In the genomic region with DNA sequence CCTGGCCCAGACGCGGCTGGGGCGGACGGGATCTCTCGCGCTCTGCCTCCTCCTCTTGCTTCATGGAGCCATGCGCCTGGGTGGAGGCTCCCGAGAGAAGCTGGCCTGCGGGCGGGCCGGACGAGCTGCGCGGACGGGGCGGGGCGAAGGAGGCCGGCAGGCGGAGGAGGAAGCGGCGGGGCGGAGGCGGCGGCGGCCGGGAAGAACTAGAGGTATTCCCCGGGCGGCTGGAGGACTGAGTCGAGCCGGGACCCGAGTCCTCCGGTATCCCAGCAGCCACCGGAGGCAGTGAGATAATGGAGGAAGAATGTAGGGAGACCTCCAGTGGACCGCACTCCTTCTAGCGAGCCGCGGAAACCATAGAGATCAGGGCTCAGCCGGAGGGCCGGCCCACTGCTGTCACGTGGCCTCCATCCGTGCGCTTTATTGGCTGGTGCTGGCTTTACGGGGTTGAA, we compare ENCODE assay signal across 8 cellular contexts. TPM values are rescaled to one million over a fixed set of nuclear protein-coding genes. Genes with fewer than 3 reads are reported as not detected.
DNase-seq lines count a peak whose midpoint lies in the region; ATAC-seq and TF ChIP-seq lines count a peak whose summit lies in the region.
"Not testable (repeated sequence)": the region's sequence is repeated elsewhere in the genome, so short reads cannot be mapped to it uniquely, and the experiment has no call there.

No MANE protein-coding gene starts in this region.

- H3K27me3 ChIP-seq in liver (ENCODE audit: control insufficient read depth in 4 of 4, insufficient read depth in 4 of 4, low read length in 3 of 4): not testable (repeated sequence)

- not testable (repeated sequence) for TF ChIP-seq CTCF in CD14-positive monocyte (IDR thresholded peaks at IDR 0.05); liver (IDR thresholded peaks at IDR 0.05; ENCODE audit: low read depth, low read length, missing input control)

- not testable (repeated sequence) for H3K36me3 ChIP-seq in liver (ENCODE audit: control insufficient read depth in 4 of 4, insufficient read depth in 3 of 4, low read depth in 1 of 4, low read length in 3 of 4)

- H3K4me1 Mint-ChIP-seq in CD14-positive monocyte: peaks cover 22% of the 10 kb centered on the region

- H3K4me1 ChIP-seq in liver (ENCODE audit: control insufficient read depth in 4 of 4, insufficient read depth in 4 of 4, low read length in 3 of 4): not testable (repeated sequence)

- not testable (repeated sequence) for H3K9me3 Mint-ChIP-seq in CD14-positive monocyte

- H3K36me3 Mint-ChIP-seq in CD14-positive monocyte: not testable (repeated sequence)

- not testable (repeated sequence) for H3K27me3 Mint-ChIP-seq in CD14-positive monocyte (ENCODE audit: low read depth in 3 of 3)

- ATAC-seq in GM19438 (IDR thresholded peaks at IDR 0.05; ENCODE audit: low read depth, unreplicated experiment): peak; percentile 82
- peak; percentile 86 for ATAC-seq in HG03558 (IDR thresholded peaks at IDR 0.05; ENCODE audit: extremely low read depth, unreplicated experiment)

- peak overlapping the region; percentile 49 to 59 (median 55) for H3K4me3 ChIP-seq in liver (ENCODE audit: low read depth in 1 of 3, low read length in 3 of 3)

- H3K4me3 Mint-ChIP-seq in CD14-positive monocyte: peak overlapping the region; percentile 78 to 80

- intact Hi-C loops in CD14-positive monocyte (cut with micrococcal nuclease): not testable (repeated sequence)

- peak overlapping the region; percentile 73 to 80 for H3K27ac ChIP-seq in liver (ENCODE audit: low read depth in 1 of 2, low read length in 2 of 2)

- TF ChIP-seq RAD21 in liver (IDR thresholded peaks at IDR 0.05): not testable (repeated sequence)

- peak; percentile 70 for DNase-seq in CD14-positive monocyte (ENCODE audit: low spot score)
- DNase-seq in NCI-H748 treated with DMSO at 0.1 percent for 48 hours (lab: John Stamatoyannopoulos, UW): peak; percentile 46
- DNase-seq in activated CD4-positive, alpha-beta T cell treated with anti-CD3 and anti-CD28 coated beads, Interleukin-2, amount 50 U/mL, for 48 hours: peak; percentile 75 to 82
- DNase-seq in dermis microvascular lymphatic vessel endothelial cell (ENCODE audit: low read depth in 2 of 2): peak; percentile 48 to 78
- peak; percentile 72 for DNase-seq in stimulated activated CD4-positive, alpha-beta T cell treated with anti-CD3 and anti-CD28 coated beads, Interleukin-2, amount 100 ng/mL, for 4 hours (ENCODE audit: low read depth)

- H3K9ac ChIP-seq in liver (ENCODE audit: low read depth in 1 of 2, low read length in 2 of 2): not testable (repeated sequence)

- WGBS in liver: under 1% methylated on average over 38 of the region's 43 CpGs

- not testable (repeated sequence) for H3K9me3 ChIP-seq in liver (ENCODE audit: control insufficient read depth in 4 of 4, low read length in 3 of 4)

- H3K27ac Mint-ChIP-seq in CD14-positive monocyte: peak overlapping the region; percentile 83 to 96 (median 90)

TF ChIP-seq in liver, 16 proteins besides CTCF, POLR2A, EP300 and RAD21:
- TF ChIP-seq SP1 (IDR thresholded peaks at IDR 0.05): peak; percentile 11

RNA-seq across cellular contexts. Expression of a gene that starts 15.3 kb away (rescaled TPM):
- under 1 TPM in 1 of 2 donors, not detected in 1; 0.03 TPM for polyA plus RNA-seq in CD14-positive monocyte
- total RNA-seq in dermis microvascular lymphatic vessel endothelial cell: 0.77 and 1.0 TPM in 2 replicates
- total RNA-seq in liver: 1 to 10 TPM; 1.8 to 2.8 TPM
- polyA plus RNA-seq in liver: 1 to 10 TPM in 1 of 2 donors, under 1 TPM in 1; 0.21 to 1.5 TPM

Comparison
In these comparisons a context has a peak if more than half of its experiments do, and no peak if none do; other contexts are left out.
1. Peak in every context shown above with its lines: DNase-seq, ATAC-seq, H3K4me3 ChIP-seq and H3K27ac ChIP-seq.